17 cellular contexts compared by ENCODE assay signal in the genomic region with DNA sequence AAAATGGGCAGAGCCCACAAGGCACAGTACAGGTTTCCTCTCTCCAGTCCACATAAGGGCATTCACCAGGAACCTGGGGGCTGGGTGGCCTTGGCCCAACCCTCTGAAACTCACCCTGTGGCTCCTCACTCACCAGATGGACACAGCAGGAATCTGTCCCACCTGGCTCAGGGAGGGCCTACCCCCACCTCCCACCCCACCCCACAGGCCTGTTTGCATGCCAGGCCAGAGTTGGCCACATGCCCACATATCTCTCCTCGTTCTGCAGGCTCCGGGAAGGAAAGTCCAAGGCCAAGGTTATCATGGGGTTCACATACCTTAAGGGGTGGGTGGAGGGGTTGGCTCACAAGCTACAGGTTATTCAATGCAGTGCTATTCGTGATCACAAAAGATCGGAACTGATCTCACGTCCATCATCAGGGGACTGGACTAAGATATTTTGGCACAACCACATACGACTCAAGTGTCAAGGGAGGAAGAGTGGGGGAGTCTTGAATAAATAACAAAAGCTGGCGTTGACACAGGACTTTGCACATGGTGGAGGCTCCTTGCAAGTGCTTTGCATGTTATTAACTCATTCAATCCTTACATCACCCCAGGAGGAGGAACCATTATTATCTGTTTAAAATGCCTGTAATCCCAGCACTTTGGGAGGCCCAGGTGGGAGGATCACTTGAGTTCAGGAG. TPM values are rescaled to one million over a fixed set of nuclear protein-coding genes. Genes with fewer than 3 reads are reported as not detected.
A peak's percentile ranks its signal among the peaks of the same experiment; 100 is the strongest.
DNase-seq lines count a peak whose midpoint lies in the region; ATAC-seq, FAIRE-seq and TF ChIP-seq lines count a peak whose summit lies in the region.
"Had no signal": no experiment of that assay in that cellular context is flagged by ENCODE, and none has a peak within 500 bp of the region (broad histone marks: within the 10 kb centered on the region; RNA-seq: fewer than 3 reads in every experiment).

No MANE protein-coding gene starts in this region.

- no peaks in the 10 kb centered on the region for H3K9me3 ChIP-seq in left ventricle myocardium inferior (replicated peaks)
- H3K9me3 ChIP-seq in astrocyte (ENCODE audit: insufficient read depth, low read depth, low read length), result no peaks in the 10 kb centered on the region
- no peaks in the 10 kb centered on the region for H3K9me3 ChIP-seq in left lung

- H3K4me1 ChIP-seq in left ventricle myocardium inferior (peaks cover 26% of the 10 kb centered on the region), astrocyte (ENCODE audit: insufficient read depth, low read length) (peaks cover 12% of the 10 kb centered on the region), left lung (no peaks in the 10 kb centered on the region)

- H3K27ac Mint-ChIP-seq in astrocyte (ENCODE audit: unreplicated experiment) (peak overlapping the region; percentile 50), glutamatergic neuron (ENCODE audit: unreplicated experiment) (no peak overlapping the region)
- no peak overlapping the region for H3K27ac Mint-ChIP-seq in activated T-helper 2 cell treated with anti-CD3 and anti-CD28 coated beads, Interferon-gamma antibody, Interleukin-2, Interleukin-4, amounts not matched to agents 10 μg/mL and 5 μg/mL and 100 μg/mL, durations not matched to agents 14 hours and 24 hours and 36 hours
- H3K27ac Mint-ChIP-seq: activated T-helper 17 cell treated with anti-CD3 and anti-CD28 coated beads, Interleukin-2, amount 50 U/mL, for 72 hours had no signal

- TF ChIP-seq CTCF in left ventricle myocardium inferior (IDR thresholded peaks at IDR 0.05; ENCODE audit: borderline replicate concordance) (no peak), astrocyte (IDR thresholded peaks at IDR 0.05; ENCODE audit: insufficient read depth, low read depth, low read length) (no peak), left lung (IDR thresholded peaks at IDR 0.05) (no peak), glutamatergic neuron (IDR thresholded peaks at IDR 0.05; ENCODE audit: partially characterized antibody, unreplicated experiment) (no peak)

- H3K27me3 ChIP-seq in left ventricle myocardium inferior (ENCODE audit: low read depth) (no peaks in the 10 kb centered on the region), astrocyte (ENCODE audit: insufficient read depth, low read length) (no peaks in the 10 kb centered on the region), left lung (no peaks in the 10 kb centered on the region)
- H3K27me3 ChIP-seq: cardiac muscle cell had no signal

- no peak overlapping the region for H2AFZ ChIP-seq in astrocyte (ENCODE audit: low read depth, low read length)

- H3K27ac ChIP-seq in left ventricle myocardium inferior (replicated peaks), result peak overlapping the region; percentile 60
- H3K27ac ChIP-seq in astrocyte (ENCODE audit: low read depth, low read length), result no peak overlapping the region
- H3K27ac ChIP-seq in left lung, result no peak overlapping the region
- H3K27ac ChIP-seq: cardiac muscle cell had no signal

- H3K27me3 Mint-ChIP-seq in astrocyte (ENCODE audit: low read depth, unreplicated experiment) (peaks cover 8% of the 10 kb centered on the region), glutamatergic neuron (ENCODE audit: unreplicated experiment) (no peaks in the 10 kb centered on the region)
- peaks cover 2% of the 10 kb centered on the region for H3K27me3 Mint-ChIP-seq in activated T-helper 2 cell treated with anti-CD3 and anti-CD28 coated beads, Interferon-gamma antibody, Interleukin-2, Interleukin-4, amounts not matched to agents 10 μg/mL and 5 μg/mL and 100 μg/mL, durations not matched to agents 14 hours and 24 hours and 36 hours (ENCODE audit: low read depth)
- H3K27me3 Mint-ChIP-seq: activated T-helper 17 cell treated with anti-CD3 and anti-CD28 coated beads, Interleukin-2, amount 50 U/mL, for 72 hours had no signal

- no peaks in the 10 kb centered on the region for H4K20me1 ChIP-seq in astrocyte (ENCODE audit: insufficient read depth, low read length)

- no peaks in the 10 kb centered on the region for H3K9me3 Mint-ChIP-seq in astrocyte (ENCODE audit: unreplicated experiment)
- no peaks in the 10 kb centered on the region for H3K9me3 Mint-ChIP-seq in glutamatergic neuron (ENCODE audit: unreplicated experiment)
- no peaks in the 10 kb centered on the region for H3K9me3 Mint-ChIP-seq in activated T-helper 2 cell treated with anti-CD3 and anti-CD28 coated beads, Interferon-gamma antibody, Interleukin-2, Interleukin-4, amounts not matched to agents 10 μg/mL and 5 μg/mL and 100 μg/mL, durations not matched to agents 14 hours and 24 hours and 36 hours
- H3K9me3 Mint-ChIP-seq: activated T-helper 17 cell treated with anti-CD3 and anti-CD28 coated beads, Interleukin-2, amount 50 U/mL, for 72 hours had no signal

- DNase-seq in left ventricle myocardium inferior, result no peak
- DNase-seq in cardiac septum (ENCODE audit: low spot score), result no peak
- DNase-seq in astrocyte (ENCODE audit: low read depth), result peak; percentile 37
- DNase-seq in left lung, result no peak
- DNase-seq in glutamatergic neuron, result no peak
- no peak for DNase-seq in activated T-cell treated with anti-CD3 and anti-CD28 coated beads, Interleukin-2, amount 50 U/mL, for 1 hour
- DNase-seq in anterior cingulate cortex (lab: John Stamatoyannopoulos, UW), result no peak
- no peak for DNase-seq in activated T-helper 2 cell treated with anti-CD3 and anti-CD28 coated beads, Interferon-gamma antibody, Interleukin-2, Interleukin-4, amounts not matched to agents 10 μg/mL and 5 μg/mL and 100 μg/mL, durations not matched to agents 14 hours and 24 hours and 36 hours (ENCODE audit: low spot score)
- DNase-seq: activated CD4-positive, alpha-beta T cell treated with anti-CD3 and anti-CD28 coated beads, Interleukin-2, amount 50 U/mL, for 4 hours; DMS153; midbrain; posterior cingulate gyrus; T-helper 2 cell had no signal

- H3K36me3 Mint-ChIP-seq in astrocyte (ENCODE audit: low read depth, unreplicated experiment) (peaks cover 2% of the 10 kb centered on the region), glutamatergic neuron (ENCODE audit: unreplicated experiment) (no peaks in the 10 kb centered on the region)
- H3K36me3 Mint-ChIP-seq in activated T-helper 2 cell treated with anti-CD3 and anti-CD28 coated beads, Interferon-gamma antibody, Interleukin-2, Interleukin-4, amounts not matched to agents 10 μg/mL and 5 μg/mL and 100 μg/mL, durations not matched to agents 14 hours and 24 hours and 36 hours (ENCODE audit: low read depth), result no peaks in the 10 kb centered on the region

- H3K4me1 Mint-ChIP-seq in astrocyte (ENCODE audit: low read depth, unreplicated experiment) (peaks cover 26% of the 10 kb centered on the region), glutamatergic neuron (ENCODE audit: low read depth, unreplicated experiment) (peaks cover 2% of the 10 kb centered on the region)
- no peaks in the 10 kb centered on the region for H3K4me1 Mint-ChIP-seq in activated T-helper 2 cell treated with anti-CD3 and anti-CD28 coated beads, Interferon-gamma antibody, Interleukin-2, Interleukin-4, amounts not matched to agents 10 μg/mL and 5 μg/mL and 100 μg/mL, durations not matched to agents 14 hours and 24 hours and 36 hours (ENCODE audit: low read depth)
- H3K4me1 Mint-ChIP-seq: activated T-helper 17 cell treated with anti-CD3 and anti-CD28 coated beads, Interleukin-2, amount 50 U/mL, for 72 hours had no signal

- H3K4me2 ChIP-seq in astrocyte (ENCODE audit: low read length), result no peak overlapping the region

- no peaks in the 10 kb centered on the region for H3K79me2 ChIP-seq in astrocyte (ENCODE audit: insufficient read depth, low read length)

- no peak overlapping the region for H3K9ac ChIP-seq in astrocyte (ENCODE audit: low read length)

- no peak for FAIRE-seq in astrocyte (lab: Jason Lieb, UNC)
- FAIRE-seq: endothelial cell of umbilical vein, urothelium cell line had no signal

- no peaks in the 10 kb centered on the region for H3K36me3 ChIP-seq in left ventricle myocardium inferior
- no peaks in the 10 kb centered on the region for H3K36me3 ChIP-seq in astrocyte (ENCODE audit: insufficient read depth, low read length)
- H3K36me3 ChIP-seq in left lung, result no peaks in the 10 kb centered on the region
- H3K36me3 ChIP-seq: cardiac muscle cell had no signal

- peak; percentile 62 for ATAC-seq in left lung
- ATAC-seq: activated T-helper 17 cell treated with anti-CD3 and anti-CD28 coated beads, Interleukin-2, amount 50 U/mL, for 72 hours had no signal

- H3K4me3 Mint-ChIP-seq in astrocyte (ENCODE audit: unreplicated experiment), result no peak overlapping the region
- H3K4me3 Mint-ChIP-seq in glutamatergic neuron (ENCODE audit: unreplicated experiment), result no peak overlapping the region
- H3K4me3 Mint-ChIP-seq in activated T-helper 2 cell treated with anti-CD3 and anti-CD28 coated beads, Interferon-gamma antibody, Interleukin-2, Interleukin-4, amounts not matched to agents 10 μg/mL and 5 μg/mL and 100 μg/mL, durations not matched to agents 14 hours and 24 hours and 36 hours (ENCODE audit: low read depth), result no peak overlapping the region
- H3K4me3 Mint-ChIP-seq: activated T-helper 17 cell treated with anti-CD3 and anti-CD28 coated beads, Interleukin-2, amount 50 U/mL, for 72 hours had no signal

- no peak overlapping the region for H3K4me3 ChIP-seq in left ventricle myocardium inferior
- no peak overlapping the region for H3K4me3 ChIP-seq in astrocyte (ENCODE audit: insufficient read depth, low read depth, low read length)
- H3K4me3 ChIP-seq in left lung, result no peak overlapping the region
- H3K4me3 ChIP-seq: cardiac muscle cell had no signal

- intact Hi-C loops in left ventricle myocardium inferior (cut with micrococcal nuclease) (loop anchor here (10.0 kb wide), 1 partner anchor 66 kb away; no protein-coding TSS in a partner anchor), cardiac septum (cut with DNase I) (no loop called here), left lung (cut with DNase I) (no loop called here)
- intact Hi-C loops in activated T-helper 2 cell treated with anti-CD3 and anti-CD28 coated beads, Interferon-gamma antibody, Interleukin-2, Interleukin-4, amounts not matched to agents 10 μg/mL and 5 μg/mL and 100 μg/mL, durations not matched to agents 14 hours and 24 hours and 36 hours (cut with micrococcal nuclease), result no loop called here

RNA-seq across cellular contexts. Expression of a gene that starts 13.0 kb away (rescaled TPM):
- total RNA-seq in left ventricle myocardium inferior, result 6.5 TPM
- 3.4 TPM for total RNA-seq in cardiac septum
- total RNA-seq in astrocyte, result 0.29 and 0.39 TPM in 2 replicates
- 1 to 10 TPM; 2.3 to 7.0 TPM for total RNA-seq in left lung
- total RNA-seq in glutamatergic neuron (ENCODE audit: unreplicated experiment), result not detected
- not detected in 2 replicates for total RNA-seq in activated T-helper 2 cell treated with anti-CD3 and anti-CD28 coated beads, Interferon-gamma antibody, Interleukin-2, Interleukin-4, amounts not matched to agents 10 μg/mL and 5 μg/mL and 100 μg/mL, durations not matched to agents 14 hours and 24 hours and 36 hours
- total RNA-seq: activated T-helper 17 cell treated with anti-CD3 and anti-CD28 coated beads, Interleukin-2, amount 50 U/mL, for 72 hours; endothelial cell of umbilical vein had no signal

RNA-seq across cellular contexts. Expression of a gene that starts 53.0 kb away (rescaled TPM):
- total RNA-seq in left ventricle myocardium inferior, result 3.4 TPM
- 3.7 TPM for total RNA-seq in cardiac septum
- total RNA-seq in astrocyte, result 10.1 and 13.1 TPM in 2 replicates
- total RNA-seq in left lung, result 10 to 100 TPM; 23.5 to 37.3 TPM
- 4.0 TPM for total RNA-seq in glutamatergic neuron (ENCODE audit: unreplicated experiment)
- total RNA-seq in activated T-helper 2 cell treated with anti-CD3 and anti-CD28 coated beads, Interferon-gamma antibody, Interleukin-2, Interleukin-4, amounts not matched to agents 10 μg/mL and 5 μg/mL and 100 μg/mL, durations not matched to agents 14 hours and 24 hours and 36 hours, result 4.7 and 5.7 TPM in 2 replicates
- total RNA-seq: endothelial cell of umbilical vein had no signal
